In genomic region chr1:22866868-22867267, GRCh38 we compare ENCODE assay signal across 24 cellular contexts.
"Had no signal": no experiment of that assay in that cellular context is flagged by ENCODE, and none has a peak within 500 bp of the region (broad histone marks: within the 10 kb centered on the region; RNA-seq: fewer than 3 reads in every experiment).

No MANE protein-coding gene starts in this region.

- H3K4me3 Mint-ChIP-seq: dendritic cell treated with granulocyte-macrophage colony-stimulating factor and Interleukin-4, amounts not matched to agents 40 ng/mL and 50 ng/mL, for 4 days; immature natural killer cell; mesothelial cell of epicardium; naive B cell had no signal

- H3K36me3 Mint-ChIP-seq: immature natural killer cell, naive B cell had no signal

- H3K4me1 ChIP-seq: colonic mucosa, foreskin keratinocyte, lower lobe of right lung had no signal

- ATAC-seq: foreskin keratinocyte, gastroesophageal sphincter, heart left ventricle, left colon, left lobe of liver, lower lobe of right lung, mucosa of descending colon had no signal

- FAIRE-seq: endothelial cell of umbilical vein, frontal cortex, kidney had no signal

- H2AFZ ChIP-seq: hepatocyte had no signal

- H3K4me3 ChIP-seq: colonic mucosa, esophagus muscularis mucosa, gastroesophageal sphincter, heart left ventricle, hepatocyte, left ventricle myocardium inferior, lower lobe of right lung, mucosa of descending colon had no signal

- H3K9me3 ChIP-seq: colonic mucosa, lower lobe of right lung, mucosa of descending colon had no signal

- H3K9me3 Mint-ChIP-seq: dendritic cell treated with granulocyte-macrophage colony-stimulating factor and Interleukin-4, amounts not matched to agents 40 ng/mL and 50 ng/mL, for 4 days; immature natural killer cell; mesothelial cell of epicardium had no signal

- H3K79me2 ChIP-seq: hepatocyte had no signal

- H3K27ac ChIP-seq: colonic mucosa, esophagus muscularis mucosa, foreskin keratinocyte, gastroesophageal sphincter, heart left ventricle, hepatocyte, left ventricle myocardium inferior, lower lobe of right lung had no signal

- H3K27me3 ChIP-seq: colonic mucosa, hepatocyte had no signal

- DNase-seq: colonic mucosa; cortex of kidney; effector CD8-positive, alpha-beta T cell; foreskin keratinocyte; heart left ventricle; hypothalamus; immature natural killer cell; islet precursor cell; kidney; kidney glomerular epithelial cell; left colon; left ventricle myocardium inferior; lower lobe of right lung; mesenchymal stem cell; mucosa of descending colon; naive B cell had no signal

- H3K4me1 Mint-ChIP-seq: naive B cell had no signal

- H3K36me3 ChIP-seq: colonic mucosa, esophagus muscularis mucosa, gastroesophageal sphincter, heart left ventricle, left ventricle myocardium inferior, lower lobe of right lung had no signal

- H3K27ac Mint-ChIP-seq: immature natural killer cell, mesothelial cell of epicardium, naive B cell had no signal

- H3K4me2 ChIP-seq: hepatocyte had no signal
